ENCODE assay signal across 1 cellular context in genomic region chr2:120939595-120940318, GRCh38.
TF ChIP-seq lines count a peak whose summit lies in the region.

No MANE protein-coding gene starts in this region.

TF ChIP-seq in SK-N-SH treated with all-trans-retinoic acid at 6 μM for 48 hours, 23 proteins besides CTCF, POLR2A, EP300 and RAD21 (continued from another document):
- TF ChIP-seq POU6F1 (CRISPR knock-in tag; IDR thresholded peaks at IDR 0.05; ENCODE audit: borderline replicate concordance, low read depth) = no peak
- TF ChIP-seq ZFP3 (CRISPR knock-in tag; IDR thresholded peaks at IDR 0.05) = no peak
- TF ChIP-seq TCF4 (CRISPR knock-in tag; IDR thresholded peaks at IDR 0.05; ENCODE audit: borderline replicate concordance) = no peak
- no peak for TF ChIP-seq OSR1 (CRISPR knock-in tag; IDR thresholded peaks at IDR 0.05)
- TF ChIP-seq ZNF70 (CRISPR knock-in tag; IDR thresholded peaks at IDR 0.05) = no peak
- TF ChIP-seq ZNF565 (CRISPR knock-in tag; conservative IDR thresholded peaks at IDR 0.05; ENCODE audit: low read depth) = no peak
- TF ChIP-seq PPARA (CRISPR knock-in tag; IDR thresholded peaks at IDR 0.05; ENCODE audit: borderline replicate concordance) = no peak
- TF ChIP-seq ZC3H10 (CRISPR knock-in tag; IDR thresholded peaks at IDR 0.05) = no peak
- TF ChIP-seq ZNF8 (CRISPR knock-in tag; IDR thresholded peaks at IDR 0.05) = no peak
